In the genomic region with DNA sequence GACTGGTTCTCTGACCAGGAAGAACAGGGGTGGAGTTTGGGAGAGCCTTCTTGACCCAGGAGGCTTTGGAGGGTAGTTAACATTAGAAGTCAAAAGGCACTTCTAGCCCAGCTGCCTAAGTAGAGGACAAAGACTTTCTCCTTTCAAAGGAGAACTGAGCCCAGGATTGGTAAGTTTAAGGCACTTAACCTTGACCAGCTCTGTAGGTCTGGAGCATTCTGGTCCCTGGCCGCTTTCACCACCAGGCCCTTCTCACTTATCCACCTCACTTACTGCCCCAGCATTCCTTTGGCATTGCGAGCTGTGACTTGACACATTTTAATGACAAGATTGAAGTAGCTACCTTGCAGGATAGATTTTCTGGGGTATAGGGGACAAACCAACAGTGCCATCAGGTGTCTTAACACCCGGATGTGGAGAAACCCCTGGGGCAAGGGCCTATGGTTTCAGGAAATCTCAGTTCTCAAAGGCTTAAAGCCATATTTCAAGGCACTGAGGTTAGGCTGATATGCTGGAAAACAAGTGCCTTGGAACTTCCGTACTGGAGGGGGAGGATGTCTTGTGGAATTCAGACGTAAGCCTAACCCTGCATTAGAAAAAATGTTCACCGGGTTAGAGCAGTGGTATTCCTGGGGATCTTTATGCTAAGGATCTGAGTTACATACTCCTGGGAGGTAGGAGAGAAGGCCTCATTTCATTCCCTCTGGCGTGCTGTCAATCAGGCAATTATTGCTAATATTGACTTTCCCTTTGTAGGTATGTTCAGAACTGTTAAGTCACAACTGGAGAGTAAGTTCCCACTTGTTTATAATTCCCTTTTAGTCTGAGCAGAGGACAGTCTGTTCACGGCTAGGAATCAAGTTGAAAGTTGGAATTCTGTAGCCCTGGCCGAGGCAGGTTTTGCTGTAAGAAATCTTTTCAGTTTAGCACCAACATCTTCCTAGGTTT, we compare ENCODE assay signal across 1 cellular context.
TF ChIP-seq lines count a peak whose summit lies in the region.

No MANE protein-coding gene starts in this region.

TF ChIP-seq in K562, 482 proteins besides CTCF, POLR2A, EP300 and RAD21:
- TF ChIP-seq TARDBP (IDR thresholded peaks at IDR 0.05) (no peak), PML (IDR thresholded peaks at IDR 0.05; ENCODE audit: low read length) (0 out of 2 replicates have a peak, but pooled peaks have one; percentile 7)
- TF ChIP-seq, protein P1, sequence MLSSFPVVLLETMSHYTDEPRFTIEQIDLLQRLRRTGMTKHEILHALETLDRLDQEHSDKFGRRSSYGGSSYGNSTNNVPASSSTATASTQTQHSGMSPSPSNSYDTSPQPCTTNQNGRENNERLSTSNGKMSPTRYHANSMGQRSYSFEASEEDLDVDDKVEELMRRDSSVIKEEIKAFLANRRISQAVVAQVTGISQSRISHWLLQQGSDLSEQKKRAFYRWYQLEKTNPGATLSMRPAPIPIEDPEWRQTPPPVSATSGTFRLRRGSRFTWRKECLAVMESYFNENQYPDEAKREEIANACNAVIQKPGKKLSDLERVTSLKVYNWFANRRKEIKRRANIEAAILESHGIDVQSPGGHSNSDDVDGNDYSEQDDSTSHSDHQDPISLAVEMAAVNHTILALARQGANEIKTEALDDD (IDR thresholded peaks at IDR 0.05): 0 out of 2 replicates have a peak, but pooled peaks have one; percentile 20
